In genomic region chr4:76830612-76831474, GRCh38 we compare ENCODE assay signal across 1 cellular context.
TF ChIP-seq lines count a peak whose summit lies in the region.

No MANE protein-coding gene starts in this region.

TF ChIP-seq in HepG2, 621 proteins besides CTCF, POLR2A, EP300 and RAD21 (continued from another document and continues in another):
- TF ChIP-seq, protein P1, sequence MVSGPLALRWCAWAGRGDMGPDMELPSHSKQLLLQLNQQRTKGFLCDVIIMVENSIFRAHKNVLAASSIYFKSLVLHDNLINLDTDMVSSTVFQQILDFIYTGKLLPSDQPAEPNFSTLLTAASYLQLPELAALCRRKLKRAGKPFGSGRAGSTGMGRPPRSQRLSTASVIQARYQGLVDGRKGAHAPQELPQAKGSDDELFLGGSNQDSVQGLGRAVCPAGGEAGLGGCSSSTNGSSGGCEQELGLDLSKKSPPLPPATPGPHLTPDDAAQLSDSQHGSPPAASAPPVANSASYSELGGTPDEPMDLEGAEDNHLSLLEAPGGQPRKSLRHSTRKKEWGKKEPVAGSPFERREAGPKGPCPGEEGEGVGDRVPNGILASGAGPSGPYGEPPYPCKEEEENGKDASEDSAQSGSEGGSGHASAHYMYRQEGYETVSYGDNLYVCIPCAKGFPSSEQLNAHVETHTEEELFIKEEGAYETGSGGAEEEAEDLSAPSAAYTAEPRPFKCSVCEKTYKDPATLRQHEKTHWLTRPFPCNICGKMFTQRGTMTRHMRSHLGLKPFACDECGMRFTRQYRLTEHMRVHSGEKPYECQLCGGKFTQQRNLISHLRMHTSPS (CRISPR knock-in tag; IDR thresholded peaks at IDR 0.05; ENCODE audit: low read depth) = peak; percentile 52; the same call in 1 of the 2 replicates
- TF ChIP-seq NFE2L2 (IDR thresholded peaks at IDR 0.05; ENCODE audit: low read length) = no peak
- TF ChIP-seq, protein P2, sequence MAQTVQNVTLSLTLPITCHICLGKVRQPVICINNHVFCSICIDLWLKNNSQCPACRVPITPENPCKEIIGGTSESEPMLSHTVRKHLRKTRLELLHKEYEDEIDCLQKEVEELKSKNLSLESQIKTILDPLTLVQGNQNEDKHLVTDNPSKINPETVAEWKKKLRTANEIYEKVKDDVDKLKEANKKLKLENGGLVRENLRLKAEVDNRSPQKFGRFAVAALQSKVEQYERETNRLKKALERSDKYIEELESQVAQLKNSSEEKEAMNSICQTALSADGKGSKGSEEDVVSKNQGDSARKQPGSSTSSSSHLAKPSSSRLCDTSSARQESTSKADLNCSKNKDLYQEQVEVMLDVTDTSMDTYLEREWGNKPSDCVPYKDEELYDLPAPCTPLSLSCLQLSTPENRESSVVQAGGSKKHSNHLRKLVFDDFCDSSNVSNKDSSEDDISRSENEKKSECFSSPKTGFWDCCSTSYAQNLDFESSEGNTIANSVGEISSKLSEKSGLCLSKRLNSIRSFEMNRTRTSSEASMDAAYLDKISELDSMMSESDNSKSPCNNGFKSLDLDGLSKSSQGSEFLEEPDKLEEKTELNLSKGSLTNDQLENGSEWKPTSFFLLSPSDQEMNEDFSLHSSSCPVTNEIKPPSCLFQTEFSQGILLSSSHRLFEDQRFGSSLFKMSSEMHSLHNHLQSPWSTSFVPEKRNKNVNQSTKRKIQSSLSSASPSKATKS (CRISPR knock-in tag; IDR thresholded peaks at IDR 0.05) = no peak
- no peak for TF ChIP-seq NFRKB (IDR thresholded peaks at IDR 0.05)
- TF ChIP-seq RXRA (CRISPR knock-in tag; IDR thresholded peaks at IDR 0.05) = peak; percentile 87
- TF ChIP-seq ZNF547 (CRISPR knock-in tag; IDR thresholded peaks at IDR 0.05) = no peak
- TF ChIP-seq, protein P3, sequence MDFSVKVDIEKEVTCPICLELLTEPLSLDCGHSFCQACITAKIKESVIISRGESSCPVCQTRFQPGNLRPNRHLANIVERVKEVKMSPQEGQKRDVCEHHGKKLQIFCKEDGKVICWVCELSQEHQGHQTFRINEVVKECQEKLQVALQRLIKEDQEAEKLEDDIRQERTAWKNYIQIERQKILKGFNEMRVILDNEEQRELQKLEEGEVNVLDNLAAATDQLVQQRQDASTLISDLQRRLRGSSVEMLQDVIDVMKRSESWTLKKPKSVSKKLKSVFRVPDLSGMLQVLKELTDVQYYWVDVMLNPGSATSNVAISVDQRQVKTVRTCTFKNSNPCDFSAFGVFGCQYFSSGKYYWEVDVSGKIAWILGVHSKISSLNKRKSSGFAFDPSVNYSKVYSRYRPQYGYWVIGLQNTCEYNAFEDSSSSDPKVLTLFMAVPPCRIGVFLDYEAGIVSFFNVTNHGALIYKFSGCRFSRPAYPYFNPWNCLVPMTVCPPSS (IDR thresholded peaks at IDR 0.05) = no peak
- no peak for TF ChIP-seq CBX1 (IDR thresholded peaks at IDR 0.05; ENCODE audit: low read depth)
- TF ChIP-seq THAP11 (CRISPR knock-in tag; IDR thresholded peaks at IDR 0.05) = peak; percentile 45
- TF ChIP-seq ZNF879 (CRISPR knock-in tag; IDR thresholded peaks at IDR 0.05) = no peak
- TF ChIP-seq KMT2A (CRISPR knock-in tag; IDR thresholded peaks at IDR 0.05) = no peak; the same call in 1 of the 2 replicates
- TF ChIP-seq NR3C1 (CRISPR knock-in tag; IDR thresholded peaks at IDR 0.05) = no peak
- peak; percentile 36; the same call in 1 of the 2 replicates for TF ChIP-seq ZNF644 (CRISPR knock-in tag; IDR thresholded peaks at IDR 0.05; ENCODE audit: low read depth)
- TF ChIP-seq ZNF367 (CRISPR knock-in tag; IDR thresholded peaks at IDR 0.05; ENCODE audit: borderline replicate concordance) = no peak
- TF ChIP-seq AGO2 (optimal IDR thresholded peaks at IDR 0.05; ENCODE audit: low read depth, low read length) = no peak
- TF ChIP-seq, protein P4, sequence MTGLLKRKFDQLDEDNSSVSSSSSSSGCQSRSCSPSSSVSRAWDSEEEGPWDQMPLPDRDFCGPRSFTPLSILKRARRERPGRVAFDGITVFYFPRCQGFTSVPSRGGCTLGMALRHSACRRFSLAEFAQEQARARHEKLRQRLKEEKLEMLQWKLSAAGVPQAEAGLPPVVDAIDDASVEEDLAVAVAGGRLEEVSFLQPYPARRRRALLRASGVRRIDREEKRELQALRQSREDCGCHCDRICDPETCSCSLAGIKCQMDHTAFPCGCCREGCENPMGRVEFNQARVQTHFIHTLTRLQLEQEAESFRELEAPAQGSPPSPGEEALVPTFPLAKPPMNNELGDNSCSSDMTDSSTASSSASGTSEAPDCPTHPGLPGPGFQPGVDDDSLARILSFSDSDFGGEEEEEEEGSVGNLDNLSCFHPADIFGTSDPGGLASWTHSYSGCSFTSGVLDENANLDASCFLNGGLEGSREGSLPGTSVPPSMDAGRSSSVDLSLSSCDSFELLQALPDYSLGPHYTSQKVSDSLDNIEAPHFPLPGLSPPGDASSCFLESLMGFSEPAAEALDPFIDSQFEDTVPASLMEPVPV (CRISPR knock-in tag; IDR thresholded peaks at IDR 0.05) = no peak
- no peak; the same call in 1 of the 2 replicates for TF ChIP-seq KDM4B (CRISPR knock-in tag; IDR thresholded peaks at IDR 0.05)
- peak; percentile 64; the same call in 1 of the 2 replicates for TF ChIP-seq YEATS4 (CRISPR knock-in tag; IDR thresholded peaks at IDR 0.05; ENCODE audit: borderline replicate concordance)
- TF ChIP-seq, protein P5, sequence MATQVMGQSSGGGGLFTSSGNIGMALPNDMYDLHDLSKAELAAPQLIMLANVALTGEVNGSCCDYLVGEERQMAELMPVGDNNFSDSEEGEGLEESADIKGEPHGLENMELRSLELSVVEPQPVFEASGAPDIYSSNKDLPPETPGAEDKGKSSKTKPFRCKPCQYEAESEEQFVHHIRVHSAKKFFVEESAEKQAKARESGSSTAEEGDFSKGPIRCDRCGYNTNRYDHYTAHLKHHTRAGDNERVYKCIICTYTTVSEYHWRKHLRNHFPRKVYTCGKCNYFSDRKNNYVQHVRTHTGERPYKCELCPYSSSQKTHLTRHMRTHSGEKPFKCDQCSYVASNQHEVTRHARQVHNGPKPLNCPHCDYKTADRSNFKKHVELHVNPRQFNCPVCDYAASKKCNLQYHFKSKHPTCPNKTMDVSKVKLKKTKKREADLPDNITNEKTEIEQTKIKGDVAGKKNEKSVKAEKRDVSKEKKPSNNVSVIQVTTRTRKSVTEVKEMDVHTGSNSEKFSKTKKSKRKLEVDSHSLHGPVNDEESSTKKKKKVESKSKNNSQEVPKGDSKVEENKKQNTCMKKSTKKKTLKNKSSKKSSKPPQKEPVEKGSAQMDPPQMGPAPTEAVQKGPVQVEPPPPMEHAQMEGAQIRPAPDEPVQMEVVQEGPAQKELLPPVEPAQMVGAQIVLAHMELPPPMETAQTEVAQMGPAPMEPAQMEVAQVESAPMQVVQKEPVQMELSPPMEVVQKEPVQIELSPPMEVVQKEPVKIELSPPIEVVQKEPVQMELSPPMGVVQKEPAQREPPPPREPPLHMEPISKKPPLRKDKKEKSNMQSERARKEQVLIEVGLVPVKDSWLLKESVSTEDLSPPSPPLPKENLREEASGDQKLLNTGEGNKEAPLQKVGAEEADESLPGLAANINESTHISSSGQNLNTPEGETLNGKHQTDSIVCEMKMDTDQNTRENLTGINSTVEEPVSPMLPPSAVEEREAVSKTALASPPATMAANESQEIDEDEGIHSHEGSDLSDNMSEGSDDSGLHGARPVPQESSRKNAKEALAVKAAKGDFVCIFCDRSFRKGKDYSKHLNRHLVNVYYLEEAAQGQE (IDR thresholded peaks at IDR 0.05; ENCODE audit: borderline replicate concordance in 1 of 2, low read depth in 1 of 2, low read length in 2 of 2) = peak in 1 of 2 experiments; percentile 60; a peak in 1 of 4 replicates
- TF ChIP-seq TERF1 (CRISPR knock-in tag; IDR thresholded peaks at IDR 0.05) = no peak
- peak; percentile 48; the same call in 1 of the 2 replicates for TF ChIP-seq ZNF318 (CRISPR knock-in tag; IDR thresholded peaks at IDR 0.05)
- no peak for TF ChIP-seq AGO1 (IDR thresholded peaks at IDR 0.05; ENCODE audit: low read depth, low read length, poor library complexity, severe bottlenecking)
- TF ChIP-seq MTA1 (CRISPR knock-in tag; IDR thresholded peaks at IDR 0.05; ENCODE audit: borderline replicate concordance) = peak; percentile 74; the same call in 1 of the 2 replicates
- TF ChIP-seq ZNF598 (CRISPR knock-in tag; IDR thresholded peaks at IDR 0.05; ENCODE audit: borderline replicate concordance) = no peak
- no peak for TF ChIP-seq PTBP1 (IDR thresholded peaks at IDR 0.05; ENCODE audit: low read depth, low read length, poor library complexity, severe bottlenecking)
- TF ChIP-seq ZNF543 (CRISPR knock-in tag; IDR thresholded peaks at IDR 0.05) = no peak
- TF ChIP-seq ZNF672 (CRISPR knock-in tag; IDR thresholded peaks at IDR 0.05) = no peak
- peak; percentile 89 for TF ChIP-seq MED1 (CRISPR knock-in tag; IDR thresholded peaks at IDR 0.05)
- no peak for TF ChIP-seq REXO4 (CRISPR knock-in tag; IDR thresholded peaks at IDR 0.05; ENCODE audit: borderline replicate concordance)
- no peak for TF ChIP-seq IRX3 (CRISPR knock-in tag; IDR thresholded peaks at IDR 0.05; ENCODE audit: borderline replicate concordance, low read depth)
- TF ChIP-seq, protein P6, sequence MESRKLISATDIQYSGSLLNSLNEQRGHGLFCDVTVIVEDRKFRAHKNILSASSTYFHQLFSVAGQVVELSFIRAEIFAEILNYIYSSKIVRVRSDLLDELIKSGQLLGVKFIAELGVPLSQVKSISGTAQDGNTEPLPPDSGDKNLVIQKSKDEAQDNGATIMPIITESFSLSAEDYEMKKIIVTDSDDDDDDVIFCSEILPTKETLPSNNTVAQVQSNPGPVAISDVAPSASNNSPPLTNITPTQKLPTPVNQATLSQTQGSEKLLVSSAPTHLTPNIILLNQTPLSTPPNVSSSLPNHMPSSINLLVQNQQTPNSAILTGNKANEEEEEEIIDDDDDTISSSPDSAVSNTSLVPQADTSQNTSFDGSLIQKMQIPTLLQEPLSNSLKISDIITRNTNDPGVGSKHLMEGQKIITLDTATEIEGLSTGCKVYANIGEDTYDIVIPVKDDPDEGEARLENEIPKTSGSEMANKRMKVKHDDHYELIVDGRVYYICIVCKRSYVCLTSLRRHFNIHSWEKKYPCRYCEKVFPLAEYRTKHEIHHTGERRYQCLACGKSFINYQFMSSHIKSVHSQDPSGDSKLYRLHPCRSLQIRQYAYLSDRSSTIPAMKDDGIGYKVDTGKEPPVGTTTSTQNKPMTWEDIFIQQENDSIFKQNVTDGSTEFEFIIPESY (CRISPR knock-in tag; IDR thresholded peaks at IDR 0.05) = no peak
- TF ChIP-seq NR2F6 (IDR thresholded peaks at IDR 0.05) = peak; percentile 89
- TF ChIP-seq NR2F6 (CRISPR knock-in tag; IDR thresholded peaks at IDR 0.05) = peak; percentile 94
- no peak for TF ChIP-seq GTF2F1 (IDR thresholded peaks at IDR 0.05; ENCODE audit: low read length)
- peak; percentile 68; the same call in 1 of the 2 replicates for TF ChIP-seq MIER3 (CRISPR knock-in tag; IDR thresholded peaks at IDR 0.05; ENCODE audit: borderline replicate concordance)
